Comparison of ENCODE assay signal across 18 cellular contexts in genomic region chr12:47407730-47408129, GRCh38.
A peak's percentile ranks its signal among the peaks of the same experiment; 100 is the strongest.
DNase-seq lines count a peak whose midpoint lies in the region; ATAC-seq, FAIRE-seq and TF ChIP-seq lines count a peak whose summit lies in the region.
"Had no signal": no experiment of that assay in that cellular context is flagged by ENCODE, and none has a peak within 500 bp of the region (broad histone marks: within the 10 kb centered on the region; RNA-seq: fewer than 3 reads in every experiment).

No MANE protein-coding gene starts in this region.

- no peaks in the 10 kb centered on the region for H3K27me3 ChIP-seq in CD4-positive, alpha-beta T cell (ENCODE audit: control insufficient read depth, insufficient read depth, low read length)
- H3K27me3 ChIP-seq in Loucy (ENCODE audit: insufficient read depth, low read length, poor library complexity, severe bottlenecking) = no peaks in the 10 kb centered on the region
- 0 out of 5 replicates have a peak, but pooled peaks cover 0 to 4% of the 10 kb centered on the region in 2 experiments for H3K27me3 ChIP-seq in K562 (ENCODE audit: control insufficient read depth in 2 of 2, insufficient read depth in 2 of 2, low read length in 2 of 2)
- H3K27me3 ChIP-seq: BLaER1, esophagus squamous epithelium, heart left ventricle, neural progenitor cell, testis had no signal

- WGBS in K562 (ENCODE audit: insufficient coverage, low coverage, missing lambda C conversion rate) = 100% methylated on average over 1 of the region's 2 CpGs

- H3K79me2 ChIP-seq in Loucy (ENCODE audit: insufficient read depth, low read length) = no peaks in the 10 kb centered on the region
- H3K79me2 ChIP-seq in K562 (ENCODE audit: control insufficient read depth, insufficient read depth, low read length) = no peaks in the 10 kb centered on the region

- BruUV-seq in K562 (replicated peaks; lab: Mats Ljungman, UMichigan) = no TSS peak

- TF ChIP-seq CTCF in CD4-positive, alpha-beta T cell (IDR thresholded peaks at IDR 0.05) = no peak
- TF ChIP-seq CTCF in Loucy (conservative IDR thresholded peaks at IDR 0.05; ENCODE audit: low read length) (no peak), K562 (IDR thresholded peaks at IDR 0.05 in 2 of 3, conservative IDR thresholded peaks at IDR 0.05 in 1 of 3; ENCODE audit: insufficient read depth in 2 of 3, low read depth in 1 of 3, low read length in 3 of 3) (no peak), mesothelial cell of epicardium (IDR thresholded peaks at IDR 0.05; ENCODE audit: unreplicated experiment) (no peak)

- H3F3A ChIP-seq in Loucy (ENCODE audit: low read depth) = no peaks in the 10 kb centered on the region

- ATAC-seq in CD4-positive, alpha-beta T cell (ENCODE audit: poor library complexity) = no peak
- ATAC-seq in GM19328 (IDR thresholded peaks at IDR 0.05; ENCODE audit: unreplicated experiment) = peak; percentile 14
- no peak; the same call in 2 of the 3 replicates for ATAC-seq in K562
- ATAC-seq: sciatic nerve had no signal

- no peaks in the 10 kb centered on the region for H3K9me2 ChIP-seq in Loucy (replicated peaks; ENCODE audit: low read depth, low read length)

- FAIRE-seq in K562 (lab: Jason Lieb, UNC) = no peak
- FAIRE-seq: islet of Langerhans had no signal

- peaks cover 2% of the 10 kb centered on the region for H3K4me1 ChIP-seq in Loucy (ENCODE audit: insufficient read depth, low read length, poor library complexity, severe bottlenecking)
- H3K4me1 ChIP-seq in K562 (replicated peaks in 1 of 2; ENCODE audit: control insufficient read depth in 2 of 2, insufficient read depth in 2 of 2, low read length in 2 of 2) = no peaks in the 10 kb centered on the region
- H3K4me1 ChIP-seq: esophagus squamous epithelium, testis had no signal

- CTCF ChIA-PET in CD4-positive, alpha-beta T cell (lab: Charles Lee) = interaction anchor here (2.1 kb wide), 1 partner anchor 375 kb away, joined by 13 read pairs; no protein-coding TSS in a partner anchor
- CTCF ChIA-PET in K562 (lab: Yijun Ruan, JAX; ENCODE audit: low intra/inter-chr PET ratio) = no interaction called here

- H3K9me3 Mint-ChIP-seq in CD4-positive, alpha-beta T cell = no peaks in the 10 kb centered on the region
- no peaks in the 10 kb centered on the region for H3K9me3 Mint-ChIP-seq in mesothelial cell of epicardium

- H3K27ac Mint-ChIP-seq in CD4-positive, alpha-beta T cell = peak overlapping the region; percentile 90
- no peak overlapping the region for H3K27ac Mint-ChIP-seq in mesothelial cell of epicardium
- H3K27ac Mint-ChIP-seq: memory B cell, neural progenitor cell had no signal

- TF ChIP-seq POLR2A in K562 (conservative IDR thresholded peaks at IDR 0.05) = no peak

- no peaks in the 10 kb centered on the region for H3K9me1 ChIP-seq in K562 (ENCODE audit: control insufficient read depth, insufficient read depth, low read length)

- H3K36me3 ChIP-seq in Loucy (ENCODE audit: insufficient read depth, low read length) (no peaks in the 10 kb centered on the region), K562 (ENCODE audit: control insufficient read depth, insufficient read depth, low read length) (no peaks in the 10 kb centered on the region)
- H3K36me3 ChIP-seq: BLaER1, esophagus squamous epithelium, heart left ventricle, neural progenitor cell had no signal

- H3K4me3 Mint-ChIP-seq in CD4-positive, alpha-beta T cell = no peak overlapping the region
- no peak overlapping the region for H3K4me3 Mint-ChIP-seq in mesothelial cell of epicardium
- H3K4me3 Mint-ChIP-seq: memory B cell, neural progenitor cell had no signal

- H3K9ac ChIP-seq in Loucy (ENCODE audit: low read depth, low read length, poor library complexity, severe bottlenecking) (no peak overlapping the region), K562 (ENCODE audit: insufficient read depth in 1 of 2, low read depth in 2 of 2, low read length in 2 of 2) (no peak overlapping the region)
- H3K9ac ChIP-seq: BLaER1, neural progenitor cell had no signal

- no peak overlapping the region for H3K4me2 ChIP-seq in Loucy (ENCODE audit: low read depth, low read length, poor library complexity, severe bottlenecking)
- H3K4me2 ChIP-seq in K562 (ENCODE audit: insufficient read depth, low read length) = no peak overlapping the region
- H3K4me2 ChIP-seq: BLaER1, neural progenitor cell had no signal

- TF ChIP-seq EP300 in K562 (IDR thresholded peaks at IDR 0.05; ENCODE audit: low read length) = no peak

- H3K4me3 ChIP-seq in Loucy (ENCODE audit: low read length, poor library complexity, severe bottlenecking) = no peak overlapping the region
- no peak overlapping the region for H3K4me3 ChIP-seq in K562
- H3K4me3 ChIP-seq: BLaER1, esophagus squamous epithelium, heart left ventricle, neural progenitor cell, testis had no signal

- no peaks in the 10 kb centered on the region for H3K27me3 Mint-ChIP-seq in CD4-positive, alpha-beta T cell
- peaks cover 3% of the 10 kb centered on the region for H3K27me3 Mint-ChIP-seq in mesothelial cell of epicardium (ENCODE audit: low read depth)
- H3K27me3 Mint-ChIP-seq: memory B cell had no signal

- H2AFZ ChIP-seq in Loucy (ENCODE audit: low read length) (peak overlapping the region; percentile 71), K562 (ENCODE audit: low read depth, low read length) (peak overlapping the region; percentile 75)
- H2AFZ ChIP-seq: neural progenitor cell had no signal

- no peaks in the 10 kb centered on the region for H3K36me3 Mint-ChIP-seq in CD4-positive, alpha-beta T cell (ENCODE audit: low read depth)
- H3K36me3 Mint-ChIP-seq in mesothelial cell of epicardium = no peaks in the 10 kb centered on the region
- H3K36me3 Mint-ChIP-seq: neural progenitor cell had no signal

- peaks cover 72% of the 10 kb centered on the region for H3K4me1 Mint-ChIP-seq in CD4-positive, alpha-beta T cell (ENCODE audit: low read depth)
- no peaks in the 10 kb centered on the region for H3K4me1 Mint-ChIP-seq in mesothelial cell of epicardium

- no peak overlapping the region for H3K27ac ChIP-seq in CD4-positive, alpha-beta T cell (ENCODE audit: low read depth, low read length)
- H3K27ac ChIP-seq in K562 (ENCODE audit: extremely low read depth, low read depth, low read length) = no peak overlapping the region
- H3K27ac ChIP-seq: BLaER1, esophagus squamous epithelium, heart left ventricle, neural progenitor cell, testis had no signal

- TF ChIP-seq RAD21 in K562 (CRISPR knock-in tag; conservative IDR thresholded peaks at IDR 0.05 in 1 of 2, IDR thresholded peaks at IDR 0.05 in 1 of 2) = no peak

- H3K9me3 ChIP-seq in CD4-positive, alpha-beta T cell (ENCODE audit: control insufficient read depth, low read length) = no peaks in the 10 kb centered on the region
- no peaks in the 10 kb centered on the region for H3K9me3 ChIP-seq in Loucy (ENCODE audit: insufficient read depth, low read depth, low read length)
- H3K9me3 ChIP-seq in K562 (replicated peaks; ENCODE audit: control insufficient read depth, insufficient read depth, low read depth, low read length) = no peaks in the 10 kb centered on the region
- H3K9me3 ChIP-seq: BLaER1, esophagus squamous epithelium, heart left ventricle, testis had no signal

- POLR2A ChIA-PET in CD4-positive, alpha-beta T cell (lab: Charles Lee) = interaction anchor here (0.5 to 1.7 kb wide), 6 partner anchors 46 to 374 kb away, joined by 3 to 6 read pairs (median 4); partner anchors contain the start of genes AMIGO2 and PCED1B
- POLR2A ChIA-PET in K562 (lab: Yijun Ruan, JAX) = interaction anchor here (2.3 kb wide), 1 partner anchor 14 kb away, joined by 6 read pairs; no protein-coding TSS in a partner anchor

- in situ Hi-C loops in K562 (cut with MboI) = no loop called here

- H4K20me1 ChIP-seq in Loucy (ENCODE audit: insufficient read depth, low read length, poor library complexity, severe bottlenecking) = no peaks in the 10 kb centered on the region
- no peaks in the 10 kb centered on the region for H4K20me1 ChIP-seq in K562 (replicated peaks; ENCODE audit: control insufficient read depth, insufficient read depth, low read length)
- H4K20me1 ChIP-seq: BLaER1 had no signal

- intact Hi-C loops in CD4-positive, alpha-beta T cell (cut with DNase I, micrococcal nuclease) = no loop called here
- intact Hi-C loops in K562 (cut with micrococcal nuclease) = no loop called here

- no peak for DNase-seq in CD4-positive, alpha-beta T cell
- DNase-seq in K562 (ENCODE audit: extremely low read depth in 1 of 4, low spot score in 3 of 4) (no peak), mesothelial cell of epicardium (ENCODE audit: low spot score in 2 of 2, unreplicated experiment in 2 of 2) (no peak), NCI-H2171 treated with DMSO at 0.1 percent for 48 hours (lab: John Stamatoyannopoulos, UW) (no peak), SKM-1 (lab: John Stamatoyannopoulos, UW; ENCODE audit: unreplicated experiment) (no peak), cerebellar nuclear complex (lab: John Stamatoyannopoulos, UW) (no peak)
- DNase-seq: esophagus squamous epithelium, heart left ventricle, NCI-H1048, NCI-H2171, testis had no signal

TF ChIP-seq in K562, 482 proteins besides CTCF, POLR2A, EP300 and RAD21 (continues in another document):
- TF ChIP-seq NCOA2 (IDR thresholded peaks at IDR 0.05; ENCODE audit: partially characterized antibody in 2 of 2) (no peak), ZNF668 (CRISPR knock-in tag; IDR thresholded peaks at IDR 0.05) (no peak), TCF3 (CRISPR knock-in tag; IDR thresholded peaks at IDR 0.05) (no peak), SOX6 (IDR thresholded peaks at IDR 0.05) (no peak)
- TF ChIP-seq, protein P1, sequence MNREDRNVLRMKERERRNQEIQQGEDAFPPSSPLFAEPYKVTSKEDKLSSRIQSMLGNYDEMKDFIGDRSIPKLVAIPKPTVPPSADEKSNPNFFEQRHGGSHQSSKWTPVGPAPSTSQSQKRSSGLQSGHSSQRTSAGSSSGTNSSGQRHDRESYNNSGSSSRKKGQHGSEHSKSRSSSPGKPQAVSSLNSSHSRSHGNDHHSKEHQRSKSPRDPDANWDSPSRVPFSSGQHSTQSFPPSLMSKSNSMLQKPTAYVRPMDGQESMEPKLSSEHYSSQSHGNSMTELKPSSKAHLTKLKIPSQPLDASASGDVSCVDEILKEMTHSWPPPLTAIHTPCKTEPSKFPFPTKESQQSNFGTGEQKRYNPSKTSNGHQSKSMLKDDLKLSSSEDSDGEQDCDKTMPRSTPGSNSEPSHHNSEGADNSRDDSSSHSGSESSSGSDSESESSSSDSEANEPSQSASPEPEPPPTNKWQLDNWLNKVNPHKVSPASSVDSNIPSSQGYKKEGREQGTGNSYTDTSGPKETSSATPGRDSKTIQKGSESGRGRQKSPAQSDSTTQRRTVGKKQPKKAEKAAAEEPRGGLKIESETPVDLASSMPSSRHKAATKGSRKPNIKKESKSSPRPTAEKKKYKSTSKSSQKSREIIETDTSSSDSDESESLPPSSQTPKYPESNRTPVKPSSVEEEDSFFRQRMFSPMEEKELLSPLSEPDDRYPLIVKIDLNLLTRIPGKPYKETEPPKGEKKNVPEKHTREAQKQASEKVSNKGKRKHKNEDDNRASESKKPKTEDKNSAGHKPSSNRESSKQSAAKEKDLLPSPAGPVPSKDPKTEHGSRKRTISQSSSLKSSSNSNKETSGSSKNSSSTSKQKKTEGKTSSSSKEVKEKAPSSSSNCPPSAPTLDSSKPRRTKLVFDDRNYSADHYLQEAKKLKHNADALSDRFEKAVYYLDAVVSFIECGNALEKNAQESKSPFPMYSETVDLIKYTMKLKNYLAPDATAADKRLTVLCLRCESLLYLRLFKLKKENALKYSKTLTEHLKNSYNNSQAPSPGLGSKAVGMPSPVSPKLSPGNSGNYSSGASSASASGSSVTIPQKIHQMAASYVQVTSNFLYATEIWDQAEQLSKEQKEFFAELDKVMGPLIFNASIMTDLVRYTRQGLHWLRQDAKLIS (CRISPR knock-in tag; IDR thresholded peaks at IDR 0.05) = no peak
